In the genomic region with DNA sequence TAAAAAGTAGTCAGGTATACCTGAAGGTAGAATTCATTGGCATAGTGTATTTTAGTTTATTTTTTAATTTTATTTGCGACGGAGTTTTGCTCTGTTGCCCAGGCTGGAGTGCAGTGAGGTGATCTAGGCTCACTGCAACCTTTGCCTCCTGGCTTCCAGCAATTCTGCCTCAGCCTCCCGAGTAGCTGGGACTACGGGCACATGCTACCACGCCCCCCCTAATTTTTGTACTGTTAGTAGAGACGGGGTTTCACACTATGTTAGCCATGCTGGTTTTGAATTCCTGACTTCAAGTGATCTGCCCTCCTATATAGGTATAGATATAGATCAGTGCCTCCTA, we compare ENCODE assay signal across 9 cellular contexts.
DNase-seq lines count a peak whose midpoint lies in the region; ATAC-seq and TF ChIP-seq lines count a peak whose summit lies in the region.
"Had no signal": no experiment of that assay in that cellular context is flagged by ENCODE, and none has a peak within 500 bp of the region (broad histone marks: within the 10 kb centered on the region; RNA-seq: fewer than 3 reads in every experiment).

No MANE protein-coding gene starts in this region.

- POLR2A ChIA-PET in CD4-positive, alpha-beta T cell (lab: Charles Lee), result interaction anchor here (0.7 to 10.2 kb wide), 31 partner anchors 11 to 1751 kb away, joined by 3 to 534 read pairs (median 32); a partner anchor contains a TSS

- H3K36me3 Mint-ChIP-seq in CD4-positive, alpha-beta T cell (ENCODE audit: low read depth), result peaks cover 6% of the 10 kb centered on the region
- peaks cover 13% of the 10 kb centered on the region for H3K36me3 Mint-ChIP-seq in activated T-helper 2 cell treated with anti-CD3 and anti-CD28 coated beads, Interferon-gamma antibody, Interleukin-2, Interleukin-4, amounts not matched to agents 10 μg/mL and 5 μg/mL and 100 μg/mL, durations not matched to agents 14 hours and 24 hours and 36 hours (ENCODE audit: low read depth)
- H3K36me3 Mint-ChIP-seq in activated naive CD4-positive, alpha-beta T cell treated with anti-CD3 and anti-CD28 coated beads, Interleukin-2, amount 10 ng/mL, durations not matched to agents 7 days and 5 days, result peaks cover 13% of the 10 kb centered on the region

- intact Hi-C loops in CD4-positive, alpha-beta T cell (cut with DNase I, micrococcal nuclease), result loop anchor here (1.0 to 5.0 kb wide), 4 partner anchors 11 to 1022 kb away; a partner anchor contains a TSS
- intact Hi-C loops in ascending aorta (cut with DNase I), result loop anchor here (5.0 to 10.0 kb wide), 3 partner anchors 872 to 1120 kb away; a partner anchor contains a TSS
- intact Hi-C loops in activated T-helper 2 cell treated with anti-CD3 and anti-CD28 coated beads, Interferon-gamma antibody, Interleukin-2, Interleukin-4, amounts not matched to agents 10 μg/mL and 5 μg/mL and 100 μg/mL, durations not matched to agents 14 hours and 24 hours and 36 hours (cut with micrococcal nuclease), result loop anchor here (5.0 kb wide), 1 partner anchor 987 kb away; a partner anchor contains a TSS

- peak overlapping the region; percentile 65 for H3K4me3 Mint-ChIP-seq in CD4-positive, alpha-beta T cell
- H3K4me3 Mint-ChIP-seq in activated T-helper 2 cell treated with anti-CD3 and anti-CD28 coated beads, Interferon-gamma antibody, Interleukin-2, Interleukin-4, amounts not matched to agents 10 μg/mL and 5 μg/mL and 100 μg/mL, durations not matched to agents 14 hours and 24 hours and 36 hours (ENCODE audit: low read depth), result no peak overlapping the region
- H3K4me3 Mint-ChIP-seq in activated naive CD4-positive, alpha-beta T cell treated with anti-CD3 and anti-CD28 coated beads, Interleukin-2, amount 10 ng/mL, durations not matched to agents 7 days and 5 days, result no peak overlapping the region
- H3K4me3 Mint-ChIP-seq: neural crest cell had no signal

- H3K9me3 ChIP-seq in CD4-positive, alpha-beta T cell (ENCODE audit: control insufficient read depth, low read length), result no peaks in the 10 kb centered on the region
- H3K9me3 ChIP-seq in HUES6 (ENCODE audit: control insufficient read depth, insufficient read depth, low read depth, low read length) (no peaks in the 10 kb centered on the region), ascending aorta (no peaks in the 10 kb centered on the region), mononuclear cell (ENCODE audit: low read depth, low read length) (no peaks in the 10 kb centered on the region)

- CTCF ChIA-PET in CD4-positive, alpha-beta T cell (lab: Charles Lee), result interaction anchor here (1.0 to 2.1 kb wide), 5 partner anchors 11 to 628 kb away, joined by 3 to 14 read pairs (median 4); no protein-coding TSS in a partner anchor
- CTCF ChIA-PET in activated naive CD4-positive, alpha-beta T cell treated with anti-CD3 and anti-CD28 coated beads, Interleukin-2, amount 10 ng/mL, durations not matched to agents 7 days and 5 days (lab: Charles Lee), result interaction anchor here (0.6 to 2.8 kb wide), 2 partner anchors 17 to 32 kb away, joined by 3 to 11 read pairs; no protein-coding TSS in a partner anchor

- H3K36me3 ChIP-seq in HUES6 (ENCODE audit: control insufficient read depth, insufficient read depth, low read length) (no peaks in the 10 kb centered on the region), ascending aorta (no peaks in the 10 kb centered on the region)

- peaks cover 31% of the 10 kb centered on the region for H3K4me1 Mint-ChIP-seq in CD4-positive, alpha-beta T cell (ENCODE audit: low read depth)
- peaks cover 22% of the 10 kb centered on the region for H3K4me1 Mint-ChIP-seq in activated T-helper 2 cell treated with anti-CD3 and anti-CD28 coated beads, Interferon-gamma antibody, Interleukin-2, Interleukin-4, amounts not matched to agents 10 μg/mL and 5 μg/mL and 100 μg/mL, durations not matched to agents 14 hours and 24 hours and 36 hours (ENCODE audit: low read depth)
- H3K4me1 Mint-ChIP-seq in activated naive CD4-positive, alpha-beta T cell treated with anti-CD3 and anti-CD28 coated beads, Interleukin-2, amount 10 ng/mL, durations not matched to agents 7 days and 5 days, result peaks cover 29% of the 10 kb centered on the region

- H3K9ac ChIP-seq in HUES6 (ENCODE audit: low read length), result peak overlapping the region; percentile 96

- no peak overlapping the region for H3K27ac ChIP-seq in CD4-positive, alpha-beta T cell (ENCODE audit: low read depth, low read length)
- H3K27ac ChIP-seq in HUES6 (ENCODE audit: low read depth, low read length) (no peak overlapping the region; the same call in 1 of the 2 replicates), ascending aorta (no peak overlapping the region)

- H3K27me3 ChIP-seq in CD4-positive, alpha-beta T cell (ENCODE audit: control insufficient read depth, insufficient read depth, low read length), result no peaks in the 10 kb centered on the region
- H3K27me3 ChIP-seq in HUES6 (ENCODE audit: control insufficient read depth, insufficient read depth, low read length) (no peaks in the 10 kb centered on the region), ascending aorta (no peaks in the 10 kb centered on the region), mononuclear cell (ENCODE audit: insufficient read depth, low read length) (no peaks in the 10 kb centered on the region)

- no peak overlapping the region for H3K27ac Mint-ChIP-seq in CD4-positive, alpha-beta T cell
- no peak overlapping the region for H3K27ac Mint-ChIP-seq in activated T-helper 2 cell treated with anti-CD3 and anti-CD28 coated beads, Interferon-gamma antibody, Interleukin-2, Interleukin-4, amounts not matched to agents 10 μg/mL and 5 μg/mL and 100 μg/mL, durations not matched to agents 14 hours and 24 hours and 36 hours
- no peak overlapping the region for H3K27ac Mint-ChIP-seq in activated naive CD4-positive, alpha-beta T cell treated with anti-CD3 and anti-CD28 coated beads, Interleukin-2, amount 10 ng/mL, durations not matched to agents 7 days and 5 days

- ATAC-seq in CD4-positive, alpha-beta T cell (ENCODE audit: poor library complexity), result no peak
- ATAC-seq in HG03521 (IDR thresholded peaks at IDR 0.05; ENCODE audit: unreplicated experiment) (no peak), GM21381 (IDR thresholded peaks at IDR 0.05; ENCODE audit: unreplicated experiment) (no peak)

- TF ChIP-seq CTCF in CD4-positive, alpha-beta T cell (IDR thresholded peaks at IDR 0.05), result no peak
- TF ChIP-seq CTCF in ascending aorta (IDR thresholded peaks at IDR 0.05), result no peak

- H3K4me1 ChIP-seq in HUES6 (ENCODE audit: control insufficient read depth, insufficient read depth, low read length), result peaks cover 20% of the 10 kb centered on the region
- no peaks in the 10 kb centered on the region for H3K4me1 ChIP-seq in ascending aorta
- peaks cover 36% of the 10 kb centered on the region for H3K4me1 ChIP-seq in mononuclear cell (ENCODE audit: insufficient read depth, low read length)

- no peak for DNase-seq in CD4-positive, alpha-beta T cell
- DNase-seq in ascending aorta (ENCODE audit: low spot score in 2 of 2), result no peak
- DNase-seq in activated T-helper 2 cell treated with anti-CD3 and anti-CD28 coated beads, Interferon-gamma antibody, Interleukin-2, Interleukin-4, amounts not matched to agents 10 μg/mL and 5 μg/mL and 100 μg/mL, durations not matched to agents 14 hours and 24 hours and 36 hours (ENCODE audit: low spot score), result no peak
- DNase-seq in activated naive CD4-positive, alpha-beta T cell treated with anti-CD3 and anti-CD28 coated beads, Interleukin-2, amount 10 ng/mL, durations not matched to agents 7 days and 5 days, result no peak

- peak overlapping the region; percentile 76 for H3K4me3 ChIP-seq in HUES6 (ENCODE audit: low read depth, low read length)
- H3K4me3 ChIP-seq in ascending aorta, result peak overlapping the region; percentile 68 to 85
- H3K4me3 ChIP-seq in mononuclear cell (ENCODE audit: low read length), result peak overlapping the region; percentile 71

- no peaks in the 10 kb centered on the region for H3K27me3 Mint-ChIP-seq in CD4-positive, alpha-beta T cell
- H3K27me3 Mint-ChIP-seq in activated T-helper 2 cell treated with anti-CD3 and anti-CD28 coated beads, Interferon-gamma antibody, Interleukin-2, Interleukin-4, amounts not matched to agents 10 μg/mL and 5 μg/mL and 100 μg/mL, durations not matched to agents 14 hours and 24 hours and 36 hours (ENCODE audit: low read depth), result no peaks in the 10 kb centered on the region
- H3K27me3 Mint-ChIP-seq in activated naive CD4-positive, alpha-beta T cell treated with anti-CD3 and anti-CD28 coated beads, Interleukin-2, amount 10 ng/mL, durations not matched to agents 7 days and 5 days, result no peaks in the 10 kb centered on the region

- no peaks in the 10 kb centered on the region for H3K9me3 Mint-ChIP-seq in CD4-positive, alpha-beta T cell
- no peaks in the 10 kb centered on the region for H3K9me3 Mint-ChIP-seq in activated T-helper 2 cell treated with anti-CD3 and anti-CD28 coated beads, Interferon-gamma antibody, Interleukin-2, Interleukin-4, amounts not matched to agents 10 μg/mL and 5 μg/mL and 100 μg/mL, durations not matched to agents 14 hours and 24 hours and 36 hours
- H3K9me3 Mint-ChIP-seq in activated naive CD4-positive, alpha-beta T cell treated with anti-CD3 and anti-CD28 coated beads, Interleukin-2, amount 10 ng/mL, durations not matched to agents 7 days and 5 days, result no peaks in the 10 kb centered on the region
- H3K9me3 Mint-ChIP-seq: neural crest cell had no signal
